8 cellular contexts compared by ENCODE assay signal in genomic region chr12:65169311-65170244, GRCh38. TPM values are rescaled to one million over a fixed set of nuclear protein-coding genes. Genes with fewer than 3 reads are reported as not detected.
DNase-seq lines count a peak whose midpoint lies in the region; ATAC-seq and TF ChIP-seq lines count a peak whose summit lies in the region.

TSS of gene LEMD3 (plus strand) at chr12:65169583. CDS start at chr12:65169597, 14 bp downstream.

- ATAC-seq in GM18519 (IDR thresholded peaks at IDR 0.05; ENCODE audit: low FRiP score, unreplicated experiment) = peak; percentile 83
- peak; percentile 95 for ATAC-seq in HG03045 (IDR thresholded peaks at IDR 0.05; ENCODE audit: unreplicated experiment)
- peak; percentile 97 for ATAC-seq in aorta (ENCODE audit: low FRiP score)

- no peaks in the 10 kb centered on the region for H3K9me2 ChIP-seq in hepatocyte (replicated peaks; ENCODE audit: insufficient read depth)

- H3K27me3 ChIP-seq in hepatocyte (no peaks in the 10 kb centered on the region), aorta (ENCODE audit: control insufficient read depth in 1 of 2, insufficient read depth in 2 of 2, low read length in 1 of 2) (no peaks in the 10 kb centered on the region)

- peak within 1 kb of the TSS; percentile 89 for H2AFZ ChIP-seq in hepatocyte

- peaks cover 57% of the 10 kb centered on the region for H3K79me2 ChIP-seq in hepatocyte

- DNase-seq in NCI-H2081 treated with DMSO at 0.1 percent for 48 hours (lab: John Stamatoyannopoulos, UW) = peak; percentile 79
- DNase-seq in T1000 (lab: John Stamatoyannopoulos, UW) = peak; percentile 100
- peak; percentile 97 for DNase-seq in astrocyte of the hippocampus (ENCODE audit: low read depth, low spot score)
- peak; percentile 97 for DNase-seq in hepatocyte (ENCODE audit: low spot score)
- DNase-seq in renal cortical epithelial cell (ENCODE audit: low read depth) = peak; percentile 79
- peak; percentile 96 to 98 for DNase-seq in aorta

- peak within 1 kb of the TSS; percentile 83 for H3K4me2 ChIP-seq in hepatocyte

- H3K9me3 ChIP-seq in hepatocyte (ENCODE audit: low read depth) (no peaks in the 10 kb centered on the region), aorta (ENCODE audit: control insufficient read depth, low read length) (no peaks in the 10 kb centered on the region)

- H3K36me3 ChIP-seq in hepatocyte (replicated peaks; ENCODE audit: insufficient read depth, low read depth) = no peaks in the 10 kb centered on the region
- H3K36me3 ChIP-seq in aorta (ENCODE audit: control insufficient read depth in 1 of 2, insufficient read depth in 2 of 2, low read length in 1 of 2) = no peaks in the 10 kb centered on the region

- no peak for TF ChIP-seq CTCF in hepatocyte (IDR thresholded peaks at IDR 0.05; ENCODE audit: poor library complexity)

- H3K4me3 ChIP-seq in hepatocyte (peak within 1 kb of the TSS; percentile 90), aorta (ENCODE audit: low read length in 2 of 2) (peak within 1 kb of the TSS; percentile 68 to 73)

- intact Hi-C loops in aorta (cut with DNase I) = no loop called here

- peaks cover 46% of the 10 kb centered on the region for H4K20me1 ChIP-seq in hepatocyte (ENCODE audit: insufficient read depth, poor library complexity, severe bottlenecking)

- WGBS in hepatocyte (ENCODE audit: low lambda C conversion rate, missing lambda C conversion rate) = 2% methylated on average over 95 of the region's 96 CpGs
- WGBS in aorta, 2 donors = 0% methylated on average over 91 to 96 of the region's 96 CpGs

- H3K4me1 ChIP-seq in hepatocyte (ENCODE audit: insufficient read depth) = peaks cover 22% of the 10 kb centered on the region
- H3K4me1 ChIP-seq in aorta (ENCODE audit: control insufficient read depth in 1 of 2, insufficient read depth in 2 of 2, low read length in 2 of 2) = peaks cover 3 to 4% of the 10 kb centered on the region in 2 donors

- H3K27ac ChIP-seq in hepatocyte = peak within 1 kb of the TSS; percentile 99
- H3K27ac ChIP-seq in aorta (ENCODE audit: low read depth in 1 of 2, low read length in 2 of 2) = peak within 1 kb of the TSS; percentile 85 to 89

RNA-seq across cellular contexts. Expression of gene LEMD3, which starts in this region (rescaled TPM):
- total RNA-seq in hepatocyte (34.8 and 51.1 TPM in 2 replicates), renal cortical epithelial cell (32.6 and 36.2 TPM in 2 replicates), aorta (10 to 100 TPM; 28.6 to 32.0 TPM)
- polyA plus RNA-seq in hepatocyte (15.5 and 17.7 TPM in 2 replicates), aorta (10 to 100 TPM in 1 of 2 donors, 1 to 10 TPM in 1; 4.3 to 13.0 TPM)

Comparison
In these comparisons a context has a peak if more than half of its experiments do, and no peak if none do; other contexts are left out.
1. Peak in every context shown above with its lines: DNase-seq, ATAC-seq, H3K4me3 ChIP-seq and H3K27ac ChIP-seq.